Comparison of ENCODE assay signal across 9 cellular contexts in genomic region chr15:64596701-64597468, GRCh38.
A peak's percentile ranks its signal among the peaks of the same experiment; 100 is the strongest.
DNase-seq lines count a peak whose midpoint lies in the region; ATAC-seq, FAIRE-seq and TF ChIP-seq lines count a peak whose summit lies in the region.
"Had no signal": no experiment of that assay in that cellular context is flagged by ENCODE, and none has a peak within 500 bp of the region (broad histone marks: within the 10 kb centered on the region; RNA-seq: fewer than 3 reads in every experiment).

No MANE protein-coding gene starts in this region.

- no peaks in the 10 kb centered on the region for H3K9me3 Mint-ChIP-seq in osteocyte (ENCODE audit: unreplicated experiment)

- H2AFZ ChIP-seq in ACC112 (ENCODE audit: low read length, unreplicated experiment) = no peak overlapping the region

- H3K27ac ChIP-seq in ACC112 (ENCODE audit: low read depth, low read length) = peak overlapping the region; percentile 66
- peak overlapping the region; percentile 49 for H3K27ac ChIP-seq in VCaP
- H3K27ac ChIP-seq: epithelial cell of prostate had no signal

- H3K36me3 ChIP-seq in ACC112 (ENCODE audit: insufficient read depth, low read length) = no peaks in the 10 kb centered on the region

- DNase-seq in GM18507 (ENCODE audit: extremely low spot score, insufficient read length, low read depth) = no peak
- peak; percentile 54 for DNase-seq in NCI-H1436 (lab: John Stamatoyannopoulos, UW)
- DNase-seq in globus pallidus (ENCODE audit: low spot score) = peak; percentile 47
- DNase-seq in osteocyte (ENCODE audit: extremely low spot score, unreplicated experiment) = no peak
- no peak for DNase-seq in stimulated activated CD4-positive, alpha-beta T cell treated with anti-CD3 and anti-CD28 coated beads, Interleukin-15, amount 100 ng/mL, for 24 hours

- H3K79me2 ChIP-seq in ACC112 (ENCODE audit: control insufficient read depth, insufficient read depth, low read length, unreplicated experiment) = peaks cover 41% of the 10 kb centered on the region

- H3K27me3 ChIP-seq in ACC112 (ENCODE audit: insufficient read depth, low read length) = no peaks in the 10 kb centered on the region

- peaks cover 19% of the 10 kb centered on the region for H3K4me1 ChIP-seq in ACC112 (ENCODE audit: control insufficient read depth, insufficient read depth, low read length, unreplicated experiment)

- peaks cover 21% of the 10 kb centered on the region for H3K4me1 Mint-ChIP-seq in osteocyte (ENCODE audit: unreplicated experiment)

- H3K4me3 ChIP-seq in ACC112 (ENCODE audit: low read depth, low read length) = peak overlapping the region; percentile 64

- peaks cover 2% of the 10 kb centered on the region for H3K36me3 Mint-ChIP-seq in osteocyte (ENCODE audit: unreplicated experiment)

- no peak for ATAC-seq in HG02852 (IDR thresholded peaks at IDR 0.05; ENCODE audit: unreplicated experiment)

- H3K27ac Mint-ChIP-seq in osteocyte (ENCODE audit: unreplicated experiment) = peak overlapping the region; percentile 63

- peak; percentile 67 for FAIRE-seq in GM18507 (lab: Jason Lieb, UNC)

- TF ChIP-seq CTCF in VCaP (conservative IDR thresholded peaks at IDR 0.05) = no peak
- TF ChIP-seq CTCF in osteocyte (IDR thresholded peaks at IDR 0.05) = no peak

- H3K27me3 Mint-ChIP-seq in osteocyte (ENCODE audit: unreplicated experiment) = no peaks in the 10 kb centered on the region

- no peak overlapping the region for H3K4me3 Mint-ChIP-seq in osteocyte (ENCODE audit: unreplicated experiment)

Comparison
In these comparisons a context has a peak if more than half of its experiments do, and no peak if none do; other contexts are left out.
1. DNase-seq: peak in NCI-H1436 (single experiment) and globus pallidus (single experiment); none in GM18507 (single experiment), osteocyte (single experiment) and stimulated activated CD4-positive, alpha-beta T cell treated with anti-CD3 and anti-CD28 coated beads, Interleukin-15, amount 100 ng/mL, for 24 hours (single experiment).